8 cellular contexts compared by ENCODE assay signal in genomic region chr7:43612599-43613589, GRCh38. TPM values are rescaled to one million over a fixed set of nuclear protein-coding genes. Genes with fewer than 3 reads are reported as not detected.
DNase-seq lines count a peak whose midpoint lies in the region; ATAC-seq and TF ChIP-seq lines count a peak whose summit lies in the region.

No MANE protein-coding gene starts in this region.

- intact Hi-C loops in activated CD4-positive, alpha-beta T cell treated with anti-CD3 and anti-CD28 coated beads for 36 hours (cut with DNase I, micrococcal nuclease): loop anchor here (1.0 to 2.0 kb wide), 5 partner anchors 8 to 36 kb away; no protein-coding TSS in a partner anchor
- intact Hi-C loops in esophagus squamous epithelium (cut with DNase I): no loop called here

- H3K9me3 ChIP-seq in esophagus squamous epithelium: no peaks in the 10 kb centered on the region

- no peak overlapping the region for H3K27ac ChIP-seq in esophagus squamous epithelium

- peak; percentile 33 for DNase-seq in activated CD4-positive, alpha-beta T cell treated with anti-CD3 and anti-CD28 coated beads for 36 hours
- no peak for DNase-seq in activated CD4-positive, alpha-beta T cell treated with anti-CD3 and anti-CD28 coated beads for 4 hours
- no peak for DNase-seq in esophagus squamous epithelium (lab: John Stamatoyannopoulos, UW)
- no peak for DNase-seq in NCI-H69 (lab: John Stamatoyannopoulos, UW)
- DNase-seq in NCI-H82 treated with DMSO at 0.1 percent for 48 hours (lab: John Stamatoyannopoulos, UW; ENCODE audit: unreplicated experiment): no peak

- no peaks in the 10 kb centered on the region for H3K27me3 ChIP-seq in esophagus squamous epithelium

- H3K27ac Mint-ChIP-seq in activated CD4-positive, alpha-beta T cell treated with anti-CD3 and anti-CD28 coated beads for 36 hours: peak overlapping the region; percentile 87
- peak overlapping the region in 4 of 5 experiments; percentile 12 to 81 (median 70) for H3K27ac Mint-ChIP-seq in brain
- H3K27ac Mint-ChIP-seq in stimulated activated naive CD8-positive, alpha-beta T cell treated with anti-CD3 and anti-CD28 coated beads, Interleukin-15, Interleukin-2, amounts not matched to agents 100 ng/mL and 50 ng/mL, for 24 hours: peak overlapping the region; percentile 91

- peaks cover 56% of the 10 kb centered on the region for H3K36me3 Mint-ChIP-seq in activated CD4-positive, alpha-beta T cell treated with anti-CD3 and anti-CD28 coated beads for 36 hours (ENCODE audit: low read depth)
- H3K36me3 Mint-ChIP-seq in brain: peaks cover 42% of the 10 kb centered on the region
- peaks cover 64% of the 10 kb centered on the region for H3K36me3 Mint-ChIP-seq in stimulated activated naive CD8-positive, alpha-beta T cell treated with anti-CD3 and anti-CD28 coated beads, Interleukin-15, Interleukin-2, amounts not matched to agents 100 ng/mL and 50 ng/mL, for 24 hours (ENCODE audit: low read depth)

- peaks cover 0 to 46% (median 0%) of the 10 kb centered on the region in 3 donors for H3K36me3 ChIP-seq in esophagus squamous epithelium

- CTCF ChIA-PET in activated CD4-positive, alpha-beta T cell treated with anti-CD3 and anti-CD28 coated beads for 36 hours (lab: Charles Lee): interaction anchor here (0.6 to 3.0 kb wide), 12 partner anchors 13 to 87 kb away, joined by 3 to 13 read pairs (median 4); partner anchors contain the start of gene STK17A

- TF ChIP-seq CTCF in brain (conservative IDR thresholded peaks at IDR 0.05) (no peak), esophagus squamous epithelium (IDR thresholded peaks at IDR 0.05) (no peak)

- H3K9me3 Mint-ChIP-seq in activated CD4-positive, alpha-beta T cell treated with anti-CD3 and anti-CD28 coated beads for 36 hours (ENCODE audit: low read depth): no peaks in the 10 kb centered on the region
- peaks cover 0 to 3% (median 0%) of the 10 kb centered on the region in 5 experiments for H3K9me3 Mint-ChIP-seq in brain
- H3K9me3 Mint-ChIP-seq in stimulated activated naive CD8-positive, alpha-beta T cell treated with anti-CD3 and anti-CD28 coated beads, Interleukin-15, Interleukin-2, amounts not matched to agents 100 ng/mL and 50 ng/mL, for 24 hours: no peaks in the 10 kb centered on the region

- peak overlapping the region; percentile 10 for H3K4me3 Mint-ChIP-seq in activated CD4-positive, alpha-beta T cell treated with anti-CD3 and anti-CD28 coated beads for 36 hours
- peak overlapping the region in 2 of 5 experiments; percentile 2 to 63 for H3K4me3 Mint-ChIP-seq in brain
- H3K4me3 Mint-ChIP-seq in stimulated activated naive CD8-positive, alpha-beta T cell treated with anti-CD3 and anti-CD28 coated beads, Interleukin-15, Interleukin-2, amounts not matched to agents 100 ng/mL and 50 ng/mL, for 24 hours: peak overlapping the region; percentile 54

- POLR2A ChIA-PET in activated CD4-positive, alpha-beta T cell treated with anti-CD3 and anti-CD28 coated beads for 36 hours (lab: Charles Lee): interaction anchor here (1.1 to 1.6 kb wide), 5 partner anchors 26 to 36 kb away, joined by 3 to 8 read pairs (median 5); partner anchors contain the start of gene STK17A

- H3K4me1 ChIP-seq in esophagus squamous epithelium: peaks cover 0 to 26% (median 13%) of the 10 kb centered on the region in 3 donors

- 18 to 26% methylated on average over 3 of the region's 3 CpGs for WGBS in esophagus squamous epithelium, 2 donors

- H3K4me1 Mint-ChIP-seq in activated CD4-positive, alpha-beta T cell treated with anti-CD3 and anti-CD28 coated beads for 36 hours: peaks cover 73% of the 10 kb centered on the region
- H3K4me1 Mint-ChIP-seq in brain: peaks cover 14% of the 10 kb centered on the region
- H3K4me1 Mint-ChIP-seq in stimulated activated naive CD8-positive, alpha-beta T cell treated with anti-CD3 and anti-CD28 coated beads, Interleukin-15, Interleukin-2, amounts not matched to agents 100 ng/mL and 50 ng/mL, for 24 hours (ENCODE audit: low read depth): peaks cover 76% of the 10 kb centered on the region

- H3K4me3 ChIP-seq in esophagus squamous epithelium: no peak overlapping the region

- no peak for TF ChIP-seq POLR2A in esophagus squamous epithelium (IDR thresholded peaks at IDR 0.05)

- no peaks in the 10 kb centered on the region for H3K27me3 Mint-ChIP-seq in activated CD4-positive, alpha-beta T cell treated with anti-CD3 and anti-CD28 coated beads for 36 hours
- no peaks in the 10 kb centered on the region for H3K27me3 Mint-ChIP-seq in brain
- H3K27me3 Mint-ChIP-seq in stimulated activated naive CD8-positive, alpha-beta T cell treated with anti-CD3 and anti-CD28 coated beads, Interleukin-15, Interleukin-2, amounts not matched to agents 100 ng/mL and 50 ng/mL, for 24 hours: no peaks in the 10 kb centered on the region

- ATAC-seq in activated CD4-positive, alpha-beta T cell treated with anti-CD3 and anti-CD28 coated beads for 36 hours: peak; percentile 86
- peak; percentile 76 for ATAC-seq in HG03103 (IDR thresholded peaks at IDR 0.05; ENCODE audit: low read depth, unreplicated experiment)

RNA-seq across cellular contexts. Expression of gene STK17A, which starts 30.0 kb away (rescaled TPM):
- total RNA-seq in activated CD4-positive, alpha-beta T cell treated with anti-CD3 and anti-CD28 coated beads for 36 hours: 10 to 100 TPM; 43.2 to 50.9 TPM
- 4.2 TPM for polyA plus RNA-seq in brain (ENCODE audit: insufficient read depth, low read depth, low replicate concordance)
- total RNA-seq in esophagus squamous epithelium: 10 to 100 TPM; 21.9 to 34.4 (median 22.8) TPM
